12 cellular contexts compared by ENCODE assay signal in the genomic region with DNA sequence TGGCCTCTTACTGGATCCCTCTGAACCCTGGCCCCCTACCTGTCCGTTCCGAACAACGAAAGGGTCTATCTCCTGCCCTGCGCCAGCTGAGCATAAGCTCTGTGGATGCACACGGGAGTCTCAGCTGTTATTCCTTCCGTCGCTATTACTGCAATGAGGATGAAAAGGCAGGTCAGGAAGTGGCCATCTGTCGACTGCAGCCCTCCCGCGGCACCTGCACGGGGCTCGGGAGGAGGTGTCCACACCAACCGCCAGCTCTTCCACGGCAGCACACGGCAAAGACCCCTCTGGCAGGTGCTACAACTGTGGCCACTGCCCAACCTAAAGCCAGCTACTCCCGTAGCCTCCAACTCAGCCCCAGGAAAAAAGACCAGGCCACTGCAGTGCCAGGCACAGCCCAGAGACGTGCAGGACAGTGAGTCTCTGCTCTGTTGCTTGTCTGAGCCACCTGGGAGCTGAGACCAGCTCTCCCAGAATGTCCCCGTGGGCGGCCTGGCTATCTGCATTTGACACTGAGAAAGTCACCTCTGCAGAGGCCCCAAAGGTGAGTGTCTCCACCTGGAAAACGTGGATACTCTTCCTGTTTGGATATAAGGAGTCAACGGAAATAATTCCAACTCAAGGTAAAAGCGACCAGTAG. TPM values are rescaled to one million over a fixed set of nuclear protein-coding genes. Genes with fewer than 3 reads are reported as not detected.
A peak's percentile ranks its signal among the peaks of the same experiment; 100 is the strongest.
DNase-seq lines count a peak whose midpoint lies in the region; ATAC-seq and TF ChIP-seq lines count a peak whose summit lies in the region.
"Had no signal": no experiment of that assay in that cellular context is flagged by ENCODE, and none has a peak within 500 bp of the region (broad histone marks: within the 10 kb centered on the region; RNA-seq: fewer than 3 reads in every experiment).

No MANE protein-coding gene starts in this region.

- H3K4me1 ChIP-seq in HUES48 (ENCODE audit: control insufficient read depth, insufficient read depth, low read length) (peaks cover 48% of the 10 kb centered on the region), transverse colon (peaks cover 0 to 52% (median 11%) of the 10 kb centered on the region in 4 donors)
- H3K4me1 ChIP-seq: Caco-2 had no signal

- CTCF ChIA-PET in CD4-positive, alpha-beta T cell (lab: Charles Lee): no interaction called here

- ATAC-seq in CD4-positive, alpha-beta T cell (ENCODE audit: poor library complexity): no peak
- ATAC-seq in activated naive CD8-positive, alpha-beta T cell treated with anti-CD3 and anti-CD28 coated beads, Interleukin-2, amount 50 U/mL, for 24 hours: no peak

- POLR2A ChIA-PET in CD4-positive, alpha-beta T cell (lab: Charles Lee): no interaction called here

- DNase-seq in CD4-positive, alpha-beta T cell: no peak
- no peak for DNase-seq in activated naive CD8-positive, alpha-beta T cell treated with anti-CD3 and anti-CD28 coated beads, Interleukin-2, amount 50 U/mL, for 24 hours
- DNase-seq in mesenteric fat pad (ENCODE audit: low spot score) (peak; percentile 59), NCI-H1105 (lab: John Stamatoyannopoulos, UW) (no peak), NK-92 (lab: John Stamatoyannopoulos, UW; ENCODE audit: unreplicated experiment) (no peak), transverse colon (no peak), DMS53 treated with DMSO at 0.1 percent for 48 hours (lab: John Stamatoyannopoulos, UW; ENCODE audit: unreplicated experiment) (no peak)
- DNase-seq: brain microvascular endothelial cell, Caco-2, HCEC 1CT, KG1 had no signal

- WGBS in transverse colon (ENCODE audit: low coverage in 1 of 2), 2 donors: 84% methylated on average over 22 of the region's 22 CpGs; no CpG with 5 or more reads in 1 of the 2 donors

- in situ Hi-C loops in transverse colon (cut with MboI; ENCODE audit: low pct_ligation_motif_present in 1 of 4, low pct_unique_long_range_greater_than_20kb in 1 of 4, low sequenced_read_pairs in 3 of 4): no loop called here

- H3K9ac ChIP-seq in HUES48 (ENCODE audit: low read depth, low read length): no peak overlapping the region

- no peaks in the 10 kb centered on the region for H3K9me3 ChIP-seq in CD4-positive, alpha-beta T cell (ENCODE audit: control insufficient read depth, low read length)
- H3K9me3 ChIP-seq in HUES48 (ENCODE audit: control insufficient read depth, insufficient read depth, low read length) (no peaks in the 10 kb centered on the region), transverse colon (no peaks in the 10 kb centered on the region)
- H3K9me3 ChIP-seq: Caco-2 had no signal

- H3K4me1 Mint-ChIP-seq in CD4-positive, alpha-beta T cell (ENCODE audit: low read depth): peaks cover 80% of the 10 kb centered on the region
- H3K4me1 Mint-ChIP-seq in activated naive CD8-positive, alpha-beta T cell treated with anti-CD3 and anti-CD28 coated beads, Interleukin-2, amount 50 U/mL, for 24 hours: peaks cover 64% of the 10 kb centered on the region

- H3K27ac ChIP-seq in CD4-positive, alpha-beta T cell (ENCODE audit: low read depth, low read length): peak overlapping the region; percentile 34
- H3K27ac ChIP-seq in HUES48 (ENCODE audit: low read depth, low read length) (peak overlapping the region; percentile 52), transverse colon (no peak overlapping the region)
- H3K27ac ChIP-seq: brain microvascular endothelial cell had no signal

- no peaks in the 10 kb centered on the region for H3K27me3 Mint-ChIP-seq in CD4-positive, alpha-beta T cell
- no peaks in the 10 kb centered on the region for H3K27me3 Mint-ChIP-seq in activated naive CD8-positive, alpha-beta T cell treated with anti-CD3 and anti-CD28 coated beads, Interleukin-2, amount 50 U/mL, for 24 hours

- H3K27me3 ChIP-seq in CD4-positive, alpha-beta T cell (ENCODE audit: control insufficient read depth, insufficient read depth, low read length): no peaks in the 10 kb centered on the region
- H3K27me3 ChIP-seq in HUES48 (ENCODE audit: control insufficient read depth, insufficient read depth, low read length): no peaks in the 10 kb centered on the region
- no peaks in the 10 kb centered on the region for H3K27me3 ChIP-seq in transverse colon
- H3K27me3 ChIP-seq: brain microvascular endothelial cell had no signal

- TF ChIP-seq CTCF in CD4-positive, alpha-beta T cell (IDR thresholded peaks at IDR 0.05): no peak
- no peak for TF ChIP-seq CTCF in transverse colon (IDR thresholded peaks at IDR 0.05)

- H3K36me3 Mint-ChIP-seq in CD4-positive, alpha-beta T cell (ENCODE audit: low read depth): peaks cover 5% of the 10 kb centered on the region
- H3K36me3 Mint-ChIP-seq in activated naive CD8-positive, alpha-beta T cell treated with anti-CD3 and anti-CD28 coated beads, Interleukin-2, amount 50 U/mL, for 24 hours (ENCODE audit: low read depth): no peaks in the 10 kb centered on the region

- H3K9me3 Mint-ChIP-seq in CD4-positive, alpha-beta T cell: no peaks in the 10 kb centered on the region
- H3K9me3 Mint-ChIP-seq in activated naive CD8-positive, alpha-beta T cell treated with anti-CD3 and anti-CD28 coated beads, Interleukin-2, amount 50 U/mL, for 24 hours: no peaks in the 10 kb centered on the region

- H3K4me3 ChIP-seq in HUES48 (ENCODE audit: low read depth, low read length): no peak overlapping the region
- H3K4me3 ChIP-seq in transverse colon: no peak overlapping the region

- intact Hi-C loops in CD4-positive, alpha-beta T cell (cut with DNase I, micrococcal nuclease): no loop called here
- intact Hi-C loops in transverse colon (cut with DNase I; ENCODE audit: low total_unique reads): no loop called here

- peak overlapping the region; percentile 89 for H3K27ac Mint-ChIP-seq in CD4-positive, alpha-beta T cell
- H3K27ac Mint-ChIP-seq in activated naive CD8-positive, alpha-beta T cell treated with anti-CD3 and anti-CD28 coated beads, Interleukin-2, amount 50 U/mL, for 24 hours: no peak overlapping the region

- TF ChIP-seq POLR2A in transverse colon (IDR thresholded peaks at IDR 0.05): no peak

- no peak for TF ChIP-seq EP300 in transverse colon (IDR thresholded peaks at IDR 0.05; ENCODE audit: low read depth)

- H3K36me3 ChIP-seq in HUES48 (ENCODE audit: control insufficient read depth, insufficient read depth, low read length): no peaks in the 10 kb centered on the region
- H3K36me3 ChIP-seq in transverse colon: no peaks in the 10 kb centered on the region
- H3K36me3 ChIP-seq: brain microvascular endothelial cell had no signal

- peak overlapping the region; percentile 5 for H3K4me3 Mint-ChIP-seq in CD4-positive, alpha-beta T cell
- peak overlapping the region; percentile 71 for H3K4me3 Mint-ChIP-seq in activated naive CD8-positive, alpha-beta T cell treated with anti-CD3 and anti-CD28 coated beads, Interleukin-2, amount 50 U/mL, for 24 hours

RNA-seq across cellular contexts. Expression of a gene that starts 19.1 kb away (rescaled TPM):
- total RNA-seq in CD4-positive, alpha-beta T cell: 10 to 100 TPM; 16.8 to 18.2 TPM
- total RNA-seq in mesenteric fat pad (35.3 TPM), transverse colon (10 to 100 TPM; 17.3 to 88.0 (median 23.8) TPM)

Comparison
In these comparisons a context has a peak if more than half of its experiments do, and no peak if none do; other contexts are left out.
1. H3K27ac ChIP-seq: peak in CD4-positive, alpha-beta T cell (single experiment) and HUES48 (single experiment); none in transverse colon (0 of 4).